Comparison of ENCODE assay signal across 12 cellular contexts in the genomic region with DNA sequence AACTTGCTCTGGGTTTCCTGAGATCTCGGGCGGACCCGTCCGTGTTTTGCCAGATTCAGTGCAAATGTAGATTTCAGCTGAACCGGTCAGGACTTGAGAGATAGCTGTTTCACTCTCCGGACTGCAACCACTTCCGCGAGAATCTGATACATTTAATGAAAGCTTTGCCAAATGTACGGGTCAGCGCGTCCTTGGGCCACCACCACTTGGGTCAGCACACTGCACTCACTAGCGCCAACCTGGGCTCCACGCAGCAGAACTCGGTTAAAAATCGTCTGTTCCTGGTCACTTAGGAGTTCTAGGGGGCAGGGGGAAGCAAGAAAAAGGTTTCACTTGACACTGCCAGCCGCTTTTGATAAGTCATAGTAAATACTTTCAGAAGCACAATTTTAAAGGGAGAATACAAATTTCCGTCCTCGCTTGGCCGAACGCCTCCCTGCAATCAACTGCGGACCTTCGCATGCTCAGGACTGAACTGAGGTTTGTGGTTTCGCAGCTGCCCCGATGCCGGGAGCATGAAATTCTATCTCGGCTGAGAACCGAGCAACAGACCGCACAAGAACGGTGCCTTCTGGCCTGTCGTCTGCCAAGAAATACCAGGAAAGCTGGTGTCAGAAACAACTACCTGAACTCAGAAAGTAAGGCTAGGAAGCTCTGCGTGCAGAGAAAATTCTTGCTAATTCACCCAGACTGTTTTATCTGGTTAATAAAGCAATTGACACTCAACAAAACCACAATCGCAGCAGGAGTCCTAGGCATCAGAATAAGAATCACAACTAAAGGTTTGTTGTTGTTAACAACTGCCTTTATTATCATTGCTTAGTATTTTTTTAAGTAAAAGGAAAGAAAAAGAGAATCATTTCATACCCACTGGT. TPM values are rescaled to one million over a fixed set of nuclear protein-coding genes. Genes with fewer than 3 reads are reported as not detected.
DNase-seq lines count a peak whose midpoint lies in the region; ATAC-seq and TF ChIP-seq lines count a peak whose summit lies in the region.
"Had no signal": no experiment of that assay in that cellular context is flagged by ENCODE, and none has a peak within 500 bp of the region (broad histone marks: within the 10 kb centered on the region; RNA-seq: fewer than 3 reads in every experiment).

No MANE protein-coding gene starts in this region.

- no peaks in the 10 kb centered on the region for H3K9me3 ChIP-seq in iPS-15b (ENCODE audit: control insufficient read depth, insufficient read depth, low read length)
- H3K9me3 ChIP-seq in tibial nerve: no peaks in the 10 kb centered on the region
- H3K9me3 ChIP-seq: uterus had no signal

- no peak for TF ChIP-seq POLR2A in tibial nerve (IDR thresholded peaks at IDR 0.05)

- H3K4me3 Mint-ChIP-seq in HFFc6: peak overlapping the region; percentile 89
- H3K4me3 Mint-ChIP-seq in stimulated activated naive B cell treated with anti-CD40 and anti-IgM and Interleukin-4, amounts not matched to agents 10 μg/mL and 1 μg/mL and 100 μg/mL, for 72 hours: peak overlapping the region in 1 of 2 donors; percentile 57

- H3K36me3 Mint-ChIP-seq in HFFc6 (ENCODE audit: low read depth): no peaks in the 10 kb centered on the region
- H3K36me3 Mint-ChIP-seq in stimulated activated naive B cell treated with anti-CD40 and anti-IgM and Interleukin-4, amounts not matched to agents 10 μg/mL and 1 μg/mL and 100 μg/mL, for 72 hours: peaks cover 5 to 6% of the 10 kb centered on the region in 2 donors

- peak overlapping the region; percentile 82; the same call in 1 of the 2 replicates for H3K27ac Mint-ChIP-seq in HFFc6
- peak overlapping the region; percentile 77 for H3K27ac Mint-ChIP-seq in stimulated activated naive B cell treated with anti-CD40 and anti-IgM and Interleukin-4, amounts not matched to agents 10 μg/mL and 1 μg/mL and 100 μg/mL, for 72 hours

- no peaks in the 10 kb centered on the region for H3K9me3 Mint-ChIP-seq in HFFc6
- peaks cover 0 to 4% of the 10 kb centered on the region in 2 donors for H3K9me3 Mint-ChIP-seq in stimulated activated naive B cell treated with anti-CD40 and anti-IgM and Interleukin-4, amounts not matched to agents 10 μg/mL and 1 μg/mL and 100 μg/mL, for 72 hours

- no peak overlapping the region for H3K9ac ChIP-seq in iPS-15b (ENCODE audit: low read depth, low read length)

- WGBS in tibial nerve, 2 donors: 2 to 5% methylated on average over 32 of the region's 32 CpGs

- H3K27me3 ChIP-seq in iPS-15b (ENCODE audit: control insufficient read depth, insufficient read depth, low read length) (peaks cover 92% of the 10 kb centered on the region), tibial nerve (peaks cover 0 to 91% of the 10 kb centered on the region in 2 donors)

- CTCF ChIA-PET in RWPE1 (lab: Yijun Ruan, JAX): interaction anchor here (0.5 to 0.9 kb wide), 2 partner anchors 229 to 479 kb away, joined by 3 read pairs; no protein-coding TSS in a partner anchor

- H3K4me1 Mint-ChIP-seq in HFFc6 (ENCODE audit: low read depth): peaks cover 49% of the 10 kb centered on the region; the same call in 1 of the 2 replicates
- peaks cover 6 to 18% of the 10 kb centered on the region in 2 donors for H3K4me1 Mint-ChIP-seq in stimulated activated naive B cell treated with anti-CD40 and anti-IgM and Interleukin-4, amounts not matched to agents 10 μg/mL and 1 μg/mL and 100 μg/mL, for 72 hours

- H3K4me1 ChIP-seq in iPS-15b (ENCODE audit: control insufficient read depth, insufficient read depth, low read length) (peaks cover 34% of the 10 kb centered on the region), tibial nerve (peaks cover 0 to 42% (median 14%) of the 10 kb centered on the region in 4 donors)

- no peak for ATAC-seq in stimulated activated naive B cell treated with anti-CD40 and anti-IgM and Interleukin-4, amounts not matched to agents 10 μg/mL and 1 μg/mL and 100 μg/mL, for 72 hours (replicated peaks)
- ATAC-seq in GM18868 (IDR thresholded peaks at IDR 0.05; ENCODE audit: unreplicated experiment): no peak
- ATAC-seq: HCT116 had no signal

- H3K27ac ChIP-seq in RWPE1 (peak overlapping the region; percentile 89), tibial nerve (no peak overlapping the region)
- H3K27ac ChIP-seq: uterus had no signal

- TF ChIP-seq CTCF in HFFc6 (IDR thresholded peaks at IDR 0.05) (no peak), RWPE1 (conservative IDR thresholded peaks at IDR 0.05; ENCODE audit: low read depth) (no peak), tibial nerve (IDR thresholded peaks at IDR 0.05) (no peak)

- POLR2A ChIA-PET in RWPE1 (lab: Yijun Ruan, JAX; ENCODE audit: low non-redundant PET): no interaction called here

- no peaks in the 10 kb centered on the region for H3K36me3 ChIP-seq in iPS-15b (ENCODE audit: control insufficient read depth, insufficient read depth, low read length)
- H3K36me3 ChIP-seq in tibial nerve: no peaks in the 10 kb centered on the region
- H3K36me3 ChIP-seq: uterus had no signal

- DNase-seq in HFFc6: peak; percentile 58
- peak; percentile 39 for DNase-seq in RWPE1 (ENCODE audit: low spot score)
- no peak for DNase-seq in stimulated activated naive B cell treated with anti-CD40 and anti-IgM and Interleukin-4, amounts not matched to agents 10 μg/mL and 1 μg/mL and 100 μg/mL, for 72 hours
- no peak for DNase-seq in tibial nerve (ENCODE audit: low spot score in 2 of 2)
- DNase-seq in GF-D8 (lab: John Stamatoyannopoulos, UW): no peak
- no peak for DNase-seq in central memory CD4-positive, alpha-beta T cell
- DNase-seq: T-helper 2 cell, uterus had no signal

- peaks cover 6% of the 10 kb centered on the region; the same call in 1 of the 2 replicates for H3K27me3 Mint-ChIP-seq in HFFc6 (ENCODE audit: insufficient read depth)
- peaks cover 83 to 85% of the 10 kb centered on the region in 2 donors for H3K27me3 Mint-ChIP-seq in stimulated activated naive B cell treated with anti-CD40 and anti-IgM and Interleukin-4, amounts not matched to agents 10 μg/mL and 1 μg/mL and 100 μg/mL, for 72 hours

- H3K4me3 ChIP-seq in iPS-15b (ENCODE audit: low read depth, low read length): peak overlapping the region; percentile 62
- peak overlapping the region in 1 of 4 donors; percentile 18 for H3K4me3 ChIP-seq in tibial nerve
- H3K4me3 ChIP-seq: uterus had no signal

- TF ChIP-seq EP300 in tibial nerve (IDR thresholded peaks at IDR 0.05): no peak

RNA-seq across cellular contexts. Expression of gene ISL1, which starts 4.2 kb away (rescaled TPM):
- total RNA-seq in HFFc6 (2021; fragmentation: NEBNext Ultra II Directional; extraction: Animal tissue kit (Norgen Biotek cat#: 25700)): 1 to 10 TPM in 2 of 6 experiments, under 1 TPM in 4; 0.48 to 4.1 (median 0.67) TPM
- total RNA-seq in tibial nerve: not detected
- total RNA-seq: fibroblast of villous mesenchyme had no signal

Comparison
In these comparisons a context has a peak if more than half of its experiments do, and no peak if none do; other contexts are left out.
1. DNase-seq: peak in HFFc6 (single experiment) and RWPE1 (single experiment); none in stimulated activated naive B cell treated with anti-CD40 and anti-IgM and Interleukin-4, amounts not matched to agents 10 μg/mL and 1 μg/mL and 100 μg/mL, for 72 hours (single experiment), tibial nerve (0 of 2), GF-D8 (single experiment) and central memory CD4-positive, alpha-beta T cell (single experiment).